Comparison of ENCODE assay signal across 8 cellular contexts in the genomic region with DNA sequence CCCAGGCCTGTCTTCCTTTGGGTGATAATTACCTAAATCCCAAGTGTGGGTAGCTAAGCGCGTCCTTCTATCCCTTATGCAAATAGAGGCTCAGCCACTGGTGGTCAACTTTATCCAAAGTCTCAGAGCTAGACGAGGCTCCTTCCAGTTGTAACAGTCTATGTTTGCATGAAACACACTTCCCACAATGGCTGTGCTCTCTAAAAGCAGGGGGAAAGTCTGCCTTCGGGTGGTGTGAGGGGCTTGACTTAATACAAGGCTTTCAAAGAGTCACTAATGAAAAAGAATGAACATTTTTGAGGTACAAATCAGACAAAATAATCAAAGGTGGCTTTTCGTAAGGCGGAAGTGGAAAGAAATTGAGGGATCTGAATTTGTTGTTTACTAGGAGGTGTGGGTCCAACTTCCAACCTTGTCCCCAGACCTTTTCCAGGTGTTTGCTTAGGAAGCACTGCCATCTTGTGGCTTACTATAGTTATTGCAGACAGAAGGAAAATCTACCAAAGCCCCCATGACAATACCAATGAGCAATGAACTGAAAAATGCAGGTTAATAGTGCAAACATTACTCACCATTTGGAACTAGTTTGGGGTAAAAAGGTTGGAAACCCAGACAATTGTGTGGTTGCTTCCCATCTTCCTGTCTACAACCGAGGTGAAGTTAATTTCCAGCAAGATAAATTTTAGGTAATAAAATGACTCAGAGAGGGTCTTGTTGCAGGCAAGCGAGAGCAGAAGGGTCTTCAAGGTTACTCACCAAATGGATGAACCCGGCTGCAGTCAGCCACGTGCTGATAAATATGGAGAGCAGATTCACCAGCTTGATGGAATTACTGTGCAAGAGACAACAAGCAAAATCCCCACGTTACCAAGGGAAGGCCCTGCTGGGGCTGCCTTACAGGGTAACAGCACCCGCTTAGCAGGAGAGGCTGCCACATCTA.
A peak's percentile ranks its signal among the peaks of the same experiment; 100 is the strongest.
DNase-seq lines count a peak whose midpoint lies in the region; ATAC-seq, FAIRE-seq and TF ChIP-seq lines count a peak whose summit lies in the region.

No MANE protein-coding gene starts in this region.

- DNase-seq in AG09319 (ENCODE audit: extremely low read depth, low read depth) (peak; percentile 49), HTR-8/SVneo (ENCODE audit: insufficient read length, low spot score) (peak; percentile 69), fibroblast of pulmonary artery (ENCODE audit: low read depth) (peak; percentile 80), non-pigmented ciliary epithelial cell (ENCODE audit: low read depth) (peak; percentile 60), OCI-M2 (lab: John Stamatoyannopoulos, UW; ENCODE audit: unreplicated experiment) (no peak)

- ATAC-seq in SK-N-SH treated with all-trans-retinoic acid at 6 μM for 48 hours (peak; percentile 68), GM21367 (IDR thresholded peaks at IDR 0.05; ENCODE audit: unreplicated experiment) (no peak)

- peak; percentile 52 for FAIRE-seq in HTR-8/SVneo (lab: Jason Lieb, UNC)

- TF ChIP-seq CTCF in AG09319 (IDR thresholded peaks at IDR 0.05; ENCODE audit: low read depth, low read length), result peak; percentile 77
- TF ChIP-seq CTCF in GM12873 (IDR thresholded peaks at IDR 0.05; ENCODE audit: insufficient read depth, low read depth, low read length, missing control alignments), result peak; percentile 74
- TF ChIP-seq CTCF in fibroblast of pulmonary artery (IDR thresholded peaks at IDR 0.05; ENCODE audit: low read length, missing control alignments), result peak; percentile 87

- H3K4me3 ChIP-seq in fibroblast of pulmonary artery (replicated peaks; ENCODE audit: low read depth, low read length), result no peak overlapping the region

TF ChIP-seq in SK-N-SH treated with all-trans-retinoic acid at 6 μM for 48 hours, 23 proteins besides CTCF, POLR2A, EP300 and RAD21:
- no peak for TF ChIP-seq POU6F1 (CRISPR knock-in tag; IDR thresholded peaks at IDR 0.05; ENCODE audit: borderline replicate concordance, low read depth)
- TF ChIP-seq OSR1 (CRISPR knock-in tag; IDR thresholded peaks at IDR 0.05), result peak; percentile 86; the same call in 1 of the 2 replicates
- TF ChIP-seq, protein P1, sequence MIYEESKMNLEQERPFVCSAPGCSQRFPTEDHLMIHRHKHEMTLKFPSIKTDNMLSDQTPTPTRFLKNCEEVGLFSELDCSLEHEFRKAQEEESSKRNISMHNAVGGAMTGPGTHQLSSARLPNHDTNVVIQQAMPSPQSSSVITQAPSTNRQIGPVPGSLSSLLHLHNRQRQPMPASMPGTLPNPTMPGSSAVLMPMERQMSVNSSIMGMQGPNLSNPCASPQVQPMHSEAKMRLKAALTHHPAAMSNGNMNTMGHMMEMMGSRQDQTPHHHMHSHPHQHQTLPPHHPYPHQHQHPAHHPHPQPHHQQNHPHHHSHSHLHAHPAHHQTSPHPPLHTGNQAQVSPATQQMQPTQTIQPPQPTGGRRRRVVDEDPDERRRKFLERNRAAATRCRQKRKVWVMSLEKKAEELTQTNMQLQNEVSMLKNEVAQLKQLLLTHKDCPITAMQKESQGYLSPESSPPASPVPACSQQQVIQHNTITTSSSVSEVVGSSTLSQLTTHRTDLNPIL (CRISPR knock-in tag; IDR thresholded peaks at IDR 0.05; ENCODE audit: low read depth), result no peak
- no peak for TF ChIP-seq ZNF8 (CRISPR knock-in tag; IDR thresholded peaks at IDR 0.05)
- no peak for TF ChIP-seq TSHZ2 (CRISPR knock-in tag; IDR thresholded peaks at IDR 0.05)
- no peak for TF ChIP-seq CSRNP3 (CRISPR knock-in tag; IDR thresholded peaks at IDR 0.05)
- no peak for TF ChIP-seq ARNTL (CRISPR knock-in tag; IDR thresholded peaks at IDR 0.05; ENCODE audit: borderline replicate concordance, low read depth)
- TF ChIP-seq, protein P2, sequence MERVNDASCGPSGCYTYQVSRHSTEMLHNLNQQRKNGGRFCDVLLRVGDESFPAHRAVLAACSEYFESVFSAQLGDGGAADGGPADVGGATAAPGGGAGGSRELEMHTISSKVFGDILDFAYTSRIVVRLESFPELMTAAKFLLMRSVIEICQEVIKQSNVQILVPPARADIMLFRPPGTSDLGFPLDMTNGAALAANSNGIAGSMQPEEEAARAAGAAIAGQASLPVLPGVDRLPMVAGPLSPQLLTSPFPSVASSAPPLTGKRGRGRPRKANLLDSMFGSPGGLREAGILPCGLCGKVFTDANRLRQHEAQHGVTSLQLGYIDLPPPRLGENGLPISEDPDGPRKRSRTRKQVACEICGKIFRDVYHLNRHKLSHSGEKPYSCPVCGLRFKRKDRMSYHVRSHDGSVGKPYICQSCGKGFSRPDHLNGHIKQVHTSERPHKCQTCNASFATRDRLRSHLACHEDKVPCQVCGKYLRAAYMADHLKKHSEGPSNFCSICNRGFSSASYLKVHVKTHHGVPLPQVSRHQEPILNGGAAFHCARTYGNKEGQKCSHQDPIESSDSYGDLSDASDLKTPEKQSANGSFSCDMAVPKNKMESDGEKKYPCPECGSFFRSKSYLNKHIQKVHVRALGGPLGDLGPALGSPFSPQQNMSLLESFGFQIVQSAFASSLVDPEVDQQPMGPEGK (CRISPR knock-in tag; IDR thresholded peaks at IDR 0.05; ENCODE audit: borderline replicate concordance), result no peak; the same call in 1 of the 2 replicates
- peak; percentile 79; the same call in 1 of the 2 replicates for TF ChIP-seq TOX (CRISPR knock-in tag; IDR thresholded peaks at IDR 0.05; ENCODE audit: borderline replicate concordance)
- TF ChIP-seq ISL1 (CRISPR knock-in tag; IDR thresholded peaks at IDR 0.05), result peak; percentile 52
- no peak for TF ChIP-seq BACH2 (CRISPR knock-in tag; IDR thresholded peaks at IDR 0.05; ENCODE audit: borderline replicate concordance)
- TF ChIP-seq ZFP30 (CRISPR knock-in tag; IDR thresholded peaks at IDR 0.05), result no peak
- no peak for TF ChIP-seq ZFP3 (CRISPR knock-in tag; IDR thresholded peaks at IDR 0.05)
- no peak for TF ChIP-seq ESRRG (CRISPR knock-in tag; IDR thresholded peaks at IDR 0.05)
- 0 out of 2 replicates have a peak, but pooled peaks have one; percentile 44 for TF ChIP-seq ZC3H10 (CRISPR knock-in tag; IDR thresholded peaks at IDR 0.05)
- no peak for TF ChIP-seq ZNF565 (CRISPR knock-in tag; conservative IDR thresholded peaks at IDR 0.05; ENCODE audit: low read depth)
- peak; percentile 91; the same call in 1 of the 2 replicates for TF ChIP-seq CSDC2 (CRISPR knock-in tag; IDR thresholded peaks at IDR 0.05)
- no peak for TF ChIP-seq RARB (CRISPR knock-in tag; IDR thresholded peaks at IDR 0.05)
- no peak for TF ChIP-seq SNAI2 (CRISPR knock-in tag; IDR thresholded peaks at IDR 0.05)
- TF ChIP-seq ZNF70 (CRISPR knock-in tag; IDR thresholded peaks at IDR 0.05), result no peak
- TF ChIP-seq PPARA (CRISPR knock-in tag; IDR thresholded peaks at IDR 0.05; ENCODE audit: borderline replicate concordance), result no peak
- no peak for TF ChIP-seq GLIS3 (CRISPR knock-in tag; IDR thresholded peaks at IDR 0.05)
- no peak for TF ChIP-seq TCF4 (CRISPR knock-in tag; IDR thresholded peaks at IDR 0.05; ENCODE audit: borderline replicate concordance)
